20 cellular contexts compared by ENCODE assay signal in the genomic region with DNA sequence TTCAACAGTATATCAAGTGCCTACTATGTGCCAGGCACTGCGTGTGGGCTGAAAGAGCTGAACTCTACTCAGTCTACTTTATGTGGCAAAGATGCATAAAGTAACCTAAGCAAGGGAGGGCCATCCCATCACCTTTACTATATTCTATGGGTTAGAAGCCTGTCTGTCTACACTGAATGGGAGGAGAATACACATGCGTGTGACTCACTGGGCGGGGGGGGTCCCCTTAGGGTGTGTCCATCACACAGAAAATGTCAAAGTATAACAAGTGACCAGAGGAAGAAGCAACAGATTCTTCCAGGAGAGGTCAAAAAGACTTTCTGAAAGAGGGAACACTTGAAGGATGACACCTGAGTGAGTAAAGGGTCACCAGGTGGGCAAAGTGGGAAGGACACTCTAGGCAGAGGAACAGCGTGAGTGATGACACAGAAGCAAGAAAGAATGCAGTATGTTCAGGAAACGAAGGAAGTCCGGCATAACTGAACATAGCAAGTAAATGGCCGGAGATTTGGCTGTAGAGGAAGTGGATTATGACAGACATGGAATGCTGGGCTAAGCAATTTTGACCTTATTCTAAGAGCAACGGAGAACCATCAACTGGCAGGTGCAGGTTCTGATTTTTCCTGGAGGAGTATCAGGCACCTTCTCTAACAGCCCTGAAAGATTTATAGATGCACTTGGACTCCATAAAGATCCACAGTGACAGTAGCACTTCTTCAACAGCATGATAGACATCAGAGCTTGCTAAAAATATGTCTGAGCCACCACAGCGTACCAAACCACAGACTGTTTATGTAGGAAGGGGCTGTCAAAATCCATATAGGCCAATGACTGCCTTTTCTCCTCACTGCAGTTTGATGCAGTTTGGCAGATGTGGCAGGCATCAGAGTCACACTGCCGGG. TPM values are rescaled to one million over a fixed set of nuclear protein-coding genes. Genes with fewer than 3 reads are reported as not detected.
DNase-seq lines count a peak whose midpoint lies in the region; TF ChIP-seq lines count a peak whose summit lies in the region.
"Had no signal": no experiment of that assay in that cellular context is flagged by ENCODE, and none has a peak within 500 bp of the region (broad histone marks: within the 10 kb centered on the region; RNA-seq: fewer than 3 reads in every experiment).

No MANE protein-coding gene starts in this region.

- TF ChIP-seq CTCF in type B pancreatic cell (conservative IDR thresholded peaks at IDR 0.05), result no peak

- POLR2A ChIA-PET in activated CD4-positive, alpha-beta memory T cell treated with anti-CD3 and anti-CD28 coated beads for 36 hours (lab: Charles Lee), result no interaction called here

- no peak overlapping the region for H3K4me3 Mint-ChIP-seq in activated naive CD4-positive, alpha-beta T cell treated with anti-CD3 and anti-CD28 coated beads, Interleukin-2, amount 10 ng/mL, durations not matched to agents 7 days and 5 days
- peak overlapping the region; percentile 68 for H3K4me3 Mint-ChIP-seq in type B pancreatic cell
- H3K4me3 Mint-ChIP-seq in activated CD4-positive, alpha-beta memory T cell treated with anti-CD3 and anti-CD28 coated beads for 36 hours, result no peak overlapping the region
- H3K4me3 Mint-ChIP-seq: activated naive CD8-positive, alpha-beta T cell; CD4-positive, CD25-positive, alpha-beta regulatory T cell; nephron progenitor cell; stimulated activated memory B cell treated with anti-CD40 and anti-IgM and Interleukin-4, amounts not matched to agents 10 μg/mL and 1 μg/mL and 100 μg/mL, for 72 hours had no signal

- peaks cover 53% of the 10 kb centered on the region for H3K27me3 Mint-ChIP-seq in activated naive CD4-positive, alpha-beta T cell treated with anti-CD3 and anti-CD28 coated beads, Interleukin-2, amount 10 ng/mL, durations not matched to agents 7 days and 5 days
- H3K27me3 Mint-ChIP-seq in type B pancreatic cell, result peaks cover 25% of the 10 kb centered on the region
- peaks cover 26% of the 10 kb centered on the region for H3K27me3 Mint-ChIP-seq in activated CD4-positive, alpha-beta memory T cell treated with anti-CD3 and anti-CD28 coated beads for 36 hours

- CTCF ChIA-PET in activated naive CD4-positive, alpha-beta T cell treated with anti-CD3 and anti-CD28 coated beads, Interleukin-2, amount 10 ng/mL, durations not matched to agents 7 days and 5 days (lab: Charles Lee), result no interaction called here
- CTCF ChIA-PET in activated CD4-positive, alpha-beta memory T cell treated with anti-CD3 and anti-CD28 coated beads for 36 hours (lab: Charles Lee), result no interaction called here

- DNase-seq in activated naive CD4-positive, alpha-beta T cell treated with anti-CD3 and anti-CD28 coated beads, Interleukin-2, amount 10 ng/mL, durations not matched to agents 7 days and 5 days, result no peak
- no peak for DNase-seq in activated naive CD4-positive, alpha-beta T cell treated with anti-CD3 and anti-CD28 coated beads, Interleukin-2, amount 50 U/mL, for 16 hours
- DNase-seq in RPMI8226 (peak; percentile 32), dermis microvascular lymphatic vessel endothelial cell (ENCODE audit: low read depth in 2 of 2) (peak; percentile 51 to 70), type B pancreatic cell (ENCODE audit: extremely low spot score, unreplicated experiment) (no peak), cerebellar nuclear complex (lab: John Stamatoyannopoulos, UW) (no peak), islet precursor cell (no peak)
- no peak for DNase-seq in activated CD4-positive, alpha-beta memory T cell treated with anti-CD3 and anti-CD28 coated beads for 36 hours
- DNase-seq: 8988T; activated CD4-positive, alpha-beta T cell treated with anti-CD3 and anti-CD28 coated beads for 48 hours; activated T-cell treated with anti-CD3 and anti-CD28 coated beads, Interleukin-2, amount 50 U/mL, for 1 hour; CD4-positive, CD25-positive, alpha-beta regulatory T cell; lower lobe of right lung; NCI-H187; NCI-H510A; nephron progenitor cell; psoas muscle; stimulated activated CD4-positive, alpha-beta T cell treated with anti-CD3 and anti-CD28 coated beads, Interleukin-12 subunit alpha, Interleukin-12 subunit beta, amount 100 ng/mL, for 4 hours had no signal

- peak overlapping the region; percentile 9 for H3K27ac Mint-ChIP-seq in activated naive CD4-positive, alpha-beta T cell treated with anti-CD3 and anti-CD28 coated beads, Interleukin-2, amount 10 ng/mL, durations not matched to agents 7 days and 5 days
- H3K27ac Mint-ChIP-seq in type B pancreatic cell, result peak overlapping the region; percentile 94
- H3K27ac Mint-ChIP-seq in activated CD4-positive, alpha-beta memory T cell treated with anti-CD3 and anti-CD28 coated beads for 36 hours, result no peak overlapping the region
- H3K27ac Mint-ChIP-seq: activated naive CD8-positive, alpha-beta T cell; nephron progenitor cell; stimulated activated memory B cell treated with anti-CD40 and anti-IgM and Interleukin-4, amounts not matched to agents 10 μg/mL and 1 μg/mL and 100 μg/mL, for 72 hours had no signal

- peaks cover 8% of the 10 kb centered on the region for H3K4me1 Mint-ChIP-seq in activated naive CD4-positive, alpha-beta T cell treated with anti-CD3 and anti-CD28 coated beads, Interleukin-2, amount 10 ng/mL, durations not matched to agents 7 days and 5 days
- H3K4me1 Mint-ChIP-seq in type B pancreatic cell (ENCODE audit: unreplicated experiment), result peaks cover 8% of the 10 kb centered on the region
- H3K4me1 Mint-ChIP-seq in activated CD4-positive, alpha-beta memory T cell treated with anti-CD3 and anti-CD28 coated beads for 36 hours (ENCODE audit: low read depth), result no peaks in the 10 kb centered on the region

- peaks cover 2% of the 10 kb centered on the region for H3K36me3 Mint-ChIP-seq in activated naive CD4-positive, alpha-beta T cell treated with anti-CD3 and anti-CD28 coated beads, Interleukin-2, amount 10 ng/mL, durations not matched to agents 7 days and 5 days
- H3K36me3 Mint-ChIP-seq in type B pancreatic cell, result no peaks in the 10 kb centered on the region
- H3K36me3 Mint-ChIP-seq in activated CD4-positive, alpha-beta memory T cell treated with anti-CD3 and anti-CD28 coated beads for 36 hours, result no peaks in the 10 kb centered on the region
- H3K36me3 Mint-ChIP-seq: activated naive CD8-positive, alpha-beta T cell; CD4-positive, CD25-positive, alpha-beta regulatory T cell; stimulated activated memory B cell treated with anti-CD40 and anti-IgM and Interleukin-4, amounts not matched to agents 10 μg/mL and 1 μg/mL and 100 μg/mL, for 72 hours had no signal

- H3K9me3 Mint-ChIP-seq in activated naive CD4-positive, alpha-beta T cell treated with anti-CD3 and anti-CD28 coated beads, Interleukin-2, amount 10 ng/mL, durations not matched to agents 7 days and 5 days, result no peaks in the 10 kb centered on the region
- H3K9me3 Mint-ChIP-seq in type B pancreatic cell, result no peaks in the 10 kb centered on the region
- H3K9me3 Mint-ChIP-seq in activated CD4-positive, alpha-beta memory T cell treated with anti-CD3 and anti-CD28 coated beads for 36 hours, result no peaks in the 10 kb centered on the region
- H3K9me3 Mint-ChIP-seq: CD4-positive, CD25-positive, alpha-beta regulatory T cell; nephron progenitor cell; stimulated activated memory B cell treated with anti-CD40 and anti-IgM and Interleukin-4, amounts not matched to agents 10 μg/mL and 1 μg/mL and 100 μg/mL, for 72 hours had no signal

- intact Hi-C loops in activated CD4-positive, alpha-beta memory T cell treated with anti-CD3 and anti-CD28 coated beads for 36 hours (cut with micrococcal nuclease), result no loop called here

RNA-seq across cellular contexts. Expression of a gene that starts 8.0 kb away (rescaled TPM):
- 0.13 TPM in 2 replicates for total RNA-seq in dermis microvascular lymphatic vessel endothelial cell
- total RNA-seq in type B pancreatic cell (ENCODE audit: low replicate concordance), result 12.2 and 13.3 TPM in 2 replicates
- 1 to 10 TPM; 2.8 to 4.4 TPM for total RNA-seq in activated CD4-positive, alpha-beta memory T cell treated with anti-CD3 and anti-CD28 coated beads for 36 hours

Comparison
In these comparisons a context has a peak if more than half of its experiments do, and no peak if none do; other contexts are left out.
1. DNase-seq: peak in RPMI8226 (single experiment) and dermis microvascular lymphatic vessel endothelial cell (2 of 2); none in activated naive CD4-positive, alpha-beta T cell treated with anti-CD3 and anti-CD28 coated beads, Interleukin-2, amount 10 ng/mL, durations not matched to agents 7 days and 5 days (single experiment), activated naive CD4-positive, alpha-beta T cell treated with anti-CD3 and anti-CD28 coated beads, Interleukin-2, amount 50 U/mL, for 16 hours (single experiment), type B pancreatic cell (single experiment), activated CD4-positive, alpha-beta memory T cell treated with anti-CD3 and anti-CD28 coated beads for 36 hours (single experiment), cerebellar nuclear complex (0 of 2) and islet precursor cell (single experiment).